Comparison of ENCODE assay signal across 35 cellular contexts in genomic region chr20:53338716-53339115, GRCh38.
"Had no signal": no experiment of that assay in that cellular context is flagged by ENCODE, and none has a peak within 500 bp of the region (broad histone marks: within the 10 kb centered on the region; RNA-seq: fewer than 3 reads in every experiment).

No MANE protein-coding gene starts in this region.

- H3K9me3 ChIP-seq: MG63 had no signal

- DNase-seq: Karpas-422, Kasumi-1, MG63, MM.1S, MV-4-11, NCI-H1048, NCI-H1092, NCI-H1092 treated with DMSO at 0.1 percent for 48 hours, NCI-H1105, NCI-H1105 treated with DMSO at 0.1 percent for 48 hours, NCI-H1417, NCI-H1417 treated with DMSO at 0.1 percent for 48 hours, NCI-H1436, NCI-H1436 treated with DMSO at 0.1 percent for 48 hours, NCI-H146, NCI-H1694, NCI-H187, NCI-H187 treated with DMSO at 0.1 percent for 48 hours, NCI-H1930, NCI-H2029, NCI-H2029 treated with DMSO at 0.1 percent for 48 hours, NCI-H2081, NCI-H2081 treated with DMSO at 0.1 percent for 48 hours, NCI-H2107, NCI-H2171, NCI-H2171 treated with DMSO at 0.1 percent for 48 hours, NCI-H2227 treated with DMSO at 0.1 percent for 48 hours, NCI-H226, NCI-H345, NCI-H446, NCI-H446 treated with DMSO at 0.1 percent for 48 hours, NCI-H510A, NCI-H510A treated with DMSO at 0.1 percent for 48 hours, NCI-H524, NCI-H524 treated with DMSO at 0.1 percent for 48 hours had no signal

- H3K4me3 ChIP-seq: MG63 had no signal

- H3K36me3 ChIP-seq: MG63 had no signal

- H3K27me3 ChIP-seq: MG63 had no signal
